In genomic region chr9:14071484-14071883, GRCh38 we compare ENCODE assay signal across 13 cellular contexts.
"Had no signal": no experiment of that assay in that cellular context is flagged by ENCODE, and none has a peak within 500 bp of the region (broad histone marks: within the 10 kb centered on the region; RNA-seq: fewer than 3 reads in every experiment).

No MANE protein-coding gene starts in this region.

- H3K9me3 ChIP-seq: gastroesophageal sphincter, mucosa of descending colon, transverse colon had no signal

- H3K27me3 Mint-ChIP-seq: activated CD4-positive, alpha-beta T cell treated with anti-CD3 and anti-CD28 coated beads, Interleukin-2, amount 10 ng/mL, durations not matched to agents 7 days and 5 days; activated naive CD8-positive, alpha-beta T cell treated with anti-CD3 and anti-CD28 coated beads for 36 hours; naive thymus-derived CD8-positive, alpha-beta T cell had no signal

- H3K27ac Mint-ChIP-seq: activated CD4-positive, alpha-beta T cell treated with anti-CD3 and anti-CD28 coated beads, Interleukin-2, amount 10 ng/mL, durations not matched to agents 7 days and 5 days; activated naive CD8-positive, alpha-beta T cell treated with anti-CD3 and anti-CD28 coated beads for 36 hours; naive thymus-derived CD8-positive, alpha-beta T cell had no signal

- H3K36me3 ChIP-seq: gastroesophageal sphincter, transverse colon had no signal

- ATAC-seq: gastroesophageal sphincter; left lobe of liver; mucosa of descending colon; naive thymus-derived CD8-positive, alpha-beta T cell; sciatic nerve; stimulated activated naive CD8-positive, alpha-beta T cell treated with anti-CD3 and anti-CD28 coated beads, Interleukin-15, Interleukin-2, amounts not matched to agents 100 U/mL and 50 U/mL, for 24 hours had no signal

- H3K4me1 Mint-ChIP-seq: activated CD4-positive, alpha-beta T cell treated with anti-CD3 and anti-CD28 coated beads, Interleukin-2, amount 10 ng/mL, durations not matched to agents 7 days and 5 days; activated naive CD8-positive, alpha-beta T cell treated with anti-CD3 and anti-CD28 coated beads for 36 hours; naive thymus-derived CD8-positive, alpha-beta T cell had no signal

- H3K4me1 ChIP-seq: gastroesophageal sphincter, transverse colon had no signal

- H3K27me3 ChIP-seq: gastroesophageal sphincter, transverse colon had no signal

- H3K27ac ChIP-seq: gastroesophageal sphincter, transverse colon had no signal

- H3K4me3 ChIP-seq: gastroesophageal sphincter, mucosa of descending colon, transverse colon had no signal

- H3K4me3 Mint-ChIP-seq: activated CD4-positive, alpha-beta T cell treated with anti-CD3 and anti-CD28 coated beads, Interleukin-2, amount 10 ng/mL, durations not matched to agents 7 days and 5 days; activated naive CD8-positive, alpha-beta T cell treated with anti-CD3 and anti-CD28 coated beads for 36 hours; naive thymus-derived CD8-positive, alpha-beta T cell had no signal

- DNase-seq: activated CD4-positive, alpha-beta T cell treated with anti-CD3 and anti-CD28 coated beads, Interleukin-2, amount 10 ng/mL, durations not matched to agents 7 days and 5 days; activated CD8-positive, alpha-beta memory T cell treated with anti-CD3 and anti-CD28 coated beads, Interleukin-2, amount 50 U/mL, for 48 hours; activated naive CD8-positive, alpha-beta T cell treated with anti-CD3 and anti-CD28 coated beads for 36 hours; amygdala; mammary epithelial cell; mucosa of descending colon; naive thymus-derived CD8-positive, alpha-beta T cell; stimulated activated naive CD8-positive, alpha-beta T cell treated with anti-CD3 and anti-CD28 coated beads, Interleukin-15, Interleukin-2, amounts not matched to agents 100 U/mL and 50 U/mL, for 24 hours; SW 1271; transverse colon had no signal

- H3K36me3 Mint-ChIP-seq: activated naive CD8-positive, alpha-beta T cell treated with anti-CD3 and anti-CD28 coated beads for 36 hours; naive thymus-derived CD8-positive, alpha-beta T cell had no signal
